ENCODE assay signal across 8 cellular contexts in genomic region chr5:69559908-69560330, GRCh38. TPM values are rescaled to one million over a fixed set of nuclear protein-coding genes. Genes with fewer than 3 reads are reported as not detected.
A peak's percentile ranks its signal among the peaks of the same experiment; 100 is the strongest.
DNase-seq lines count a peak whose midpoint lies in the region; ATAC-seq and TF ChIP-seq lines count a peak whose summit lies in the region.
"Not testable (repeated sequence)": the region's sequence is repeated elsewhere in the genome, so short reads cannot be mapped to it uniquely, and the experiment has no call there.

Gene GTF2H2C (plus strand): TSS chr5:69560191. CDS start chr5:69565133, 4,942 bp downstream.

- CTCF ChIA-PET in AG04449 (lab: Yijun Ruan, JAX): not testable (repeated sequence)

- POLR2A ChIA-PET in AG04449 (lab: Yijun Ruan, JAX): not testable (repeated sequence)

- H3K4me3 ChIP-seq in AG04449 (ENCODE audit: low read depth, low read length) (peak within 1 kb of the TSS; percentile 54), epithelial cell of esophagus (ENCODE audit: low read length) (peak within 1 kb of the TSS; percentile 34)

- peak; percentile 1 for DNase-seq in AG04449 (ENCODE audit: low read depth, low spot score)
- peak; percentile 74 for DNase-seq in RPMI7951 (ENCODE audit: low read depth)
- peak; percentile 57 for DNase-seq in activated T-helper 1 cell treated with Interleukin-2 at 50 U/mL for 16 hours (ENCODE audit: low read depth)
- DNase-seq in epithelial cell of esophagus (ENCODE audit: low read depth): peak; percentile 83
- peak; percentile 65 for DNase-seq in medulla oblongata (ENCODE audit: extremely low spot score)
- DNase-seq in stimulated activated CD4-positive, alpha-beta T cell treated with anti-CD3 and anti-CD28 coated beads, Interleukin-1b, Interleukin-23, amount 100 ng/mL, for 1 hour (ENCODE audit: low read depth in 2 of 2): peak; percentile 30 to 39

- ATAC-seq in GM19025 (IDR thresholded peaks at IDR 0.05; ENCODE audit: low read depth, unreplicated experiment) (peak; percentile 98), HG03045 (IDR thresholded peaks at IDR 0.05; ENCODE audit: unreplicated experiment) (peak; percentile 98)

- peak; percentile 18 for TF ChIP-seq CTCF in AG04449 (IDR thresholded peaks at IDR 0.05; ENCODE audit: insufficient read depth, low read length, missing control alignments)
- TF ChIP-seq CTCF in epithelial cell of esophagus (IDR thresholded peaks at IDR 0.05; ENCODE audit: insufficient read depth, low read depth, low read length, missing control alignments): peak; percentile 40

RNA-seq across cellular contexts. Expression of gene GTF2H2C, which starts in this region (rescaled TPM):
- 31.1 and 32.7 TPM in 2 replicates for total RNA-seq in RPMI7951 (2014; rRNA removed; shearing (Covaris generic))

Comparison
In these comparisons a context has a peak if more than half of its experiments do, and no peak if none do; other contexts are left out.
1. Peak in every context shown above with its lines: DNase-seq, ATAC-seq and H3K4me3 ChIP-seq.
2. DNase-seq: peak in every context shown above with its lines; median percentile 83 in epithelial cell of esophagus; 74 in RPMI7951; 65 in medulla oblongata; 57 in activated T-helper 1 cell treated with Interleukin-2 at 50 U/mL for 16 hours; 34 in stimulated activated CD4-positive, alpha-beta T cell treated with anti-CD3 and anti-CD28 coated beads, Interleukin-1b, Interleukin-23, amount 100 ng/mL, for 1 hour; 1 in AG04449.